12 cellular contexts compared by ENCODE assay signal in genomic region chr1:109927356-109927755, GRCh38. TPM values are rescaled to one million over a fixed set of nuclear protein-coding genes. Genes with fewer than 3 reads are reported as not detected.
A peak's percentile ranks its signal among the peaks of the same experiment; 100 is the strongest.
DNase-seq lines count a peak whose midpoint lies in the region; ATAC-seq, FAIRE-seq and TF ChIP-seq lines count a peak whose summit lies in the region.
"Had no signal": no experiment of that assay in that cellular context is flagged by ENCODE, and none has a peak within 500 bp of the region (broad histone marks: within the 10 kb centered on the region; RNA-seq: fewer than 3 reads in every experiment).

No MANE protein-coding gene starts in this region.

- no peak for TF ChIP-seq EP300 in A549 (IDR thresholded peaks at IDR 0.05)
- no peak for TF ChIP-seq EP300 in K562 (IDR thresholded peaks at IDR 0.05; ENCODE audit: low read length)

- H3K27ac ChIP-seq in A549 (peak overlapping the region; percentile 79 to 88; a peak in 5 of 6 replicates), K562 (ENCODE audit: extremely low read depth, low read depth, low read length) (no peak overlapping the region), lower lobe of right lung (peak overlapping the region; percentile 77)

- FAIRE-seq in A549 (lab: Jason Lieb, UNC), result no peak
- no peak for FAIRE-seq in K562 (lab: Jason Lieb, UNC)

- H3K9me1 ChIP-seq in K562 (ENCODE audit: control insufficient read depth, insufficient read depth, low read length), result no peaks in the 10 kb centered on the region

- no peak for TF ChIP-seq CTCF in A549 (IDR thresholded peaks at IDR 0.05)
- no peak for TF ChIP-seq CTCF in K562 (IDR thresholded peaks at IDR 0.05 in 2 of 3, conservative IDR thresholded peaks at IDR 0.05 in 1 of 3; ENCODE audit: insufficient read depth in 2 of 3, low read depth in 1 of 3, low read length in 3 of 3)
- no peak for TF ChIP-seq CTCF in lower lobe of right lung (IDR thresholded peaks at IDR 0.05)
- TF ChIP-seq CTCF in BE2C (IDR thresholded peaks at IDR 0.05; ENCODE audit: low read depth, low read length), result no peak

- TF ChIP-seq POLR2A in A549 (IDR thresholded peaks at IDR 0.05; ENCODE audit: low read length) (no peak), K562 (conservative IDR thresholded peaks at IDR 0.05) (no peak)

- BruUV-seq in K562 (replicated peaks; lab: Mats Ljungman, UMichigan), result no TSS peak

- peak overlapping the region; percentile 43; the same call in 2 of the 3 replicates for H3K4me2 ChIP-seq in A549
- H3K4me2 ChIP-seq in K562 (ENCODE audit: insufficient read depth, low read length), result no peak overlapping the region
- H3K4me2 ChIP-seq in skeletal muscle satellite cell (ENCODE audit: low read length), result no peak overlapping the region

- WGBS in A549 (ENCODE audit: missing lambda C conversion rate), result 95% methylated on average over 6 of the region's 7 CpGs
- WGBS in K562 (ENCODE audit: insufficient coverage, low coverage, missing lambda C conversion rate), result 71% methylated on average over 6 of the region's 7 CpGs

- peaks cover 52% of the 10 kb centered on the region for H3K4me1 ChIP-seq in A549
- peaks cover 15 to 43% of the 10 kb centered on the region in 2 experiments; a peak in 4 of 5 replicates for H3K4me1 ChIP-seq in K562 (replicated peaks in 1 of 2; ENCODE audit: control insufficient read depth in 2 of 2, insufficient read depth in 2 of 2, low read length in 2 of 2)
- H3K4me1 ChIP-seq in lower lobe of right lung, result peaks cover 48% of the 10 kb centered on the region
- H3K4me1 ChIP-seq in skeletal muscle satellite cell (ENCODE audit: control insufficient read depth, insufficient read depth, low read length), result peaks cover 47% of the 10 kb centered on the region
- 0 out of 2 replicates have a peak, but pooled peaks cover 7% of the 10 kb centered on the region for H3K4me1 ChIP-seq in BE2C

- H3K27me3 ChIP-seq in K562 (ENCODE audit: control insufficient read depth in 2 of 2, insufficient read depth in 2 of 2, low read length in 2 of 2), result no peaks in the 10 kb centered on the region
- H3K27me3 ChIP-seq in lower lobe of right lung (ENCODE audit: low read depth), result no peaks in the 10 kb centered on the region
- no peaks in the 10 kb centered on the region for H3K27me3 ChIP-seq in skeletal muscle satellite cell (ENCODE audit: control insufficient read depth, insufficient read depth, low read length)
- H3K27me3 ChIP-seq in BE2C, result no peaks in the 10 kb centered on the region

- H3K9ac ChIP-seq in K562 (ENCODE audit: insufficient read depth in 1 of 2, low read depth in 2 of 2, low read length in 2 of 2) (no peak overlapping the region), skeletal muscle satellite cell (ENCODE audit: low read depth, low read length) (peak overlapping the region; percentile 33)

- H3K4me3 ChIP-seq in A549 (no peak overlapping the region), K562 (no peak overlapping the region), lower lobe of right lung (no peak overlapping the region), skeletal muscle satellite cell (ENCODE audit: low read length) (no peak overlapping the region), BE2C (ENCODE audit: low read depth, low read length) (no peak overlapping the region)
- H3K4me3 ChIP-seq: mucosa of descending colon had no signal

- ATAC-seq in A549 (no peak), K562 (no peak), lower lobe of right lung (no peak), GM18868 (IDR thresholded peaks at IDR 0.05; ENCODE audit: unreplicated experiment) (no peak), GM21360 (IDR thresholded peaks at IDR 0.05; ENCODE audit: unreplicated experiment) (no peak), HG03442 (IDR thresholded peaks at IDR 0.05; ENCODE audit: unreplicated experiment) (no peak)

- intact Hi-C loops in K562 (cut with micrococcal nuclease) (no loop called here), lower lobe of right lung (cut with DNase I) (no loop called here)

- no peak overlapping the region for H2AFZ ChIP-seq in K562 (ENCODE audit: low read depth, low read length)

- POLR2A ChIA-PET in A549 (lab: Yijun Ruan, JAX) (no interaction called here), K562 (lab: Yijun Ruan, JAX) (interaction anchor here (0.5 to 1.5 kb wide), 4 partner anchors 9 to 31 kb away, joined by 3 read pairs; no protein-coding TSS in a partner anchor)

- TF ChIP-seq RAD21 in A549 (conservative IDR thresholded peaks at IDR 0.05 in 1 of 2, IDR thresholded peaks at IDR 0.05 in 1 of 2) (no peak), K562 (CRISPR knock-in tag; conservative IDR thresholded peaks at IDR 0.05 in 1 of 2, IDR thresholded peaks at IDR 0.05 in 1 of 2) (no peak)

- in situ Hi-C loops in K562 (cut with MboI), result no loop called here

- H3K9me3 ChIP-seq in A549, result no peaks in the 10 kb centered on the region
- peaks cover 3% of the 10 kb centered on the region; the same call in 1 of the 2 replicates for H3K9me3 ChIP-seq in K562 (replicated peaks; ENCODE audit: control insufficient read depth, insufficient read depth, low read depth, low read length)
- no peaks in the 10 kb centered on the region for H3K9me3 ChIP-seq in lower lobe of right lung
- H3K9me3 ChIP-seq in skeletal muscle satellite cell (replicated peaks; ENCODE audit: low read length), result no peaks in the 10 kb centered on the region
- no peaks in the 10 kb centered on the region for H3K9me3 ChIP-seq in BE2C
- H3K9me3 ChIP-seq: mucosa of descending colon had no signal

- DNase-seq in A549 (ENCODE audit: low read depth in 1 of 2, low spot score in 1 of 2) (no peak), K562 (ENCODE audit: extremely low read depth in 1 of 4, low spot score in 3 of 4) (no peak), lower lobe of right lung (no peak), BE2C (no peak)
- DNase-seq: activated CD8-positive, alpha-beta memory T cell treated with anti-CD3 and anti-CD28 coated beads, Interleukin-2, amount 50 U/mL, for 4 hours; activated naive CD8-positive, alpha-beta T cell treated with anti-CD3 and anti-CD28 coated beads for 36 hours; NCI-H1048 had no signal

- H3K79me2 ChIP-seq in K562 (ENCODE audit: control insufficient read depth, insufficient read depth, low read length), result no peaks in the 10 kb centered on the region

- H3K36me3 ChIP-seq in K562 (ENCODE audit: control insufficient read depth, insufficient read depth, low read length) (peaks cover 55% of the 10 kb centered on the region; the same call in 2 of the 3 replicates), lower lobe of right lung (peaks cover 80% of the 10 kb centered on the region), skeletal muscle satellite cell (ENCODE audit: insufficient read depth, low read length) (peaks cover 71% of the 10 kb centered on the region), BE2C (peaks cover 55% of the 10 kb centered on the region)

- CTCF ChIA-PET in A549 (lab: Yijun Ruan, JAX), result interaction anchor here (3.7 kb wide), 1 partner anchor 53 kb away, joined by 21 read pairs; no protein-coding TSS in a partner anchor
- CTCF ChIA-PET in K562 (lab: Yijun Ruan, JAX; ENCODE audit: low intra/inter-chr PET ratio), result no interaction called here

- H4K20me1 ChIP-seq in K562 (replicated peaks; ENCODE audit: control insufficient read depth, insufficient read depth, low read length), result no peaks in the 10 kb centered on the region

RNA-seq across cellular contexts. Expression of gene CSF1, which starts 16.7 kb away (rescaled TPM):
- polyA plus RNA-seq in A549 (2011; rRNA removed) (36.3 and 45.7 TPM in 2 replicates), A549 (2017; fragmentation: RNase III; extraction: RNeasy Plus Mini Kit Qiagen cat#74134 plus additional on column Dnase treatment) (35.1 to 42.4 TPM (median 37.5 TPM) in 3 replicates), K562 (2011; rRNA removed) (6.9 and 11.8 TPM in 2 replicates), K562 (2014; fragmentation: Illumina TruSeq; extraction: Trizol) (3.8 and 4.8 TPM in 2 replicates), K562 (2014; fragmentation: Nextera tagmentation; extraction: Ambion mirVana) (under 1 TPM; 0.18 to 0.23 TPM), K562 (2014; rRNA removed) (2.7 and 4.3 TPM in 2 replicates)
- 40.0 and 56.5 TPM in 2 replicates for polyA plus RNA-seq in A549 (2012; cell fraction: cytosol; rRNA removed)
- 84.0 and 105 TPM in 2 replicates for polyA plus RNA-seq in A549 (2012; cell fraction: nucleus; rRNA removed)
- 32.5 and 34.0 TPM in 2 replicates for polyA minus RNA-seq in A549 (2011; rRNA and poly(A)+ RNA removed)
- 11.8 and 30.8 TPM in 2 replicates for total RNA-seq in K562 (2011; cell fraction: chromatin; rRNA removed; ENCODE audit: low replicate concordance)
- total RNA-seq in K562 (2011; cell fraction: nucleolus; rRNA removed), result 17.2 and 24.8 TPM in 2 replicates
- total RNA-seq in K562 (2011; cell fraction: nucleoplasm; rRNA removed), result 16.3 and 18.2 TPM in 2 replicates
- total RNA-seq in K562 (2014; rRNA removed) (2.8 and 5.9 TPM in 2 replicates), K562 (2014; rRNA removed; fragmentation: Illumina TruSeq; extraction: Trizol) (1.6 TPM in 2 replicates), K562 (2015; rRNA removed; fragmentation: Illumina TruSeq; extraction: Trizol) (2.4 and 3.4 TPM in 2 replicates), K562 (2021) (6.7 and 6.8 TPM in 2 replicates), lower lobe of right lung (64.3 TPM)
- polyA plus RNA-seq in K562 (2011; cell fraction: cytosol; rRNA removed), result 4.6 and 12.6 TPM in 2 replicates
- 12.5 and 39.9 TPM in 2 replicates for polyA plus RNA-seq in K562 (2011; cell fraction: nucleus; rRNA removed)
- 4.7 and 8.6 TPM in 2 replicates for polyA plus RNA-seq in K562 (2012)
- 3.9 and 8.8 TPM in 2 replicates for polyA minus RNA-seq in K562 (2011; rRNA and poly(A)+ RNA removed)
- polyA minus RNA-seq in K562 (2011; cell fraction: cytosol; rRNA and poly(A)+ RNA removed), result 8.5 and 11.6 TPM in 2 replicates
- polyA minus RNA-seq in K562 (2011; cell fraction: nucleus; rRNA and poly(A)+ RNA removed), result 5.1 and 13.7 TPM in 2 replicates
- 23.6 and 35.0 TPM in 2 replicates for total RNA-seq in skeletal muscle satellite cell (2012; rRNA removed)
- polyA plus RNA-seq in BE2C (2012; ENCODE audit: insufficient read depth, insufficient read length, low read depth), result 9.1 TPM

RNA-seq across cellular contexts. Expression of gene AHCYL1, which starts 57.2 kb away (rescaled TPM):
- 147 and 148 TPM in 2 replicates for polyA plus RNA-seq in A549 (2011; rRNA removed)
- 66.5 and 81.2 TPM in 2 replicates for polyA plus RNA-seq in A549 (2012; cell fraction: cytosol; rRNA removed)
- 65.5 and 81.1 TPM in 2 replicates for polyA plus RNA-seq in A549 (2012; cell fraction: nucleus; rRNA removed)
- polyA plus RNA-seq in A549 (2017; fragmentation: RNase III; extraction: RNeasy Plus Mini Kit Qiagen cat#74134 plus additional on column Dnase treatment), result 124 to 145 TPM (median 133 TPM) in 3 replicates
- polyA minus RNA-seq in A549 (2011; rRNA and poly(A)+ RNA removed), result 94.6 and 102 TPM in 2 replicates
- total RNA-seq in K562 (2011; cell fraction: chromatin; rRNA removed; ENCODE audit: low replicate concordance), result 86.0 and 94.1 TPM in 2 replicates
- total RNA-seq in K562 (2011; cell fraction: nucleolus; rRNA removed), result 41.9 and 46.3 TPM in 2 replicates
- total RNA-seq in K562 (2011; cell fraction: nucleoplasm; rRNA removed), result 65.2 and 107 TPM in 2 replicates
- 39.8 and 40.1 TPM in 2 replicates for total RNA-seq in K562 (2014; rRNA removed)
- total RNA-seq in K562 (2014; rRNA removed; fragmentation: Illumina TruSeq; extraction: Trizol), result 44.5 and 49.8 TPM in 2 replicates
- total RNA-seq in K562 (2015; rRNA removed; fragmentation: Illumina TruSeq; extraction: Trizol), result 40.5 and 40.9 TPM in 2 replicates
- total RNA-seq in K562 (2021), result 75.5 and 84.9 TPM in 2 replicates
- polyA plus RNA-seq in K562 (2011; rRNA removed), result 96.4 and 118 TPM in 2 replicates
- 57.9 and 73.1 TPM in 2 replicates for polyA plus RNA-seq in K562 (2011; cell fraction: cytosol; rRNA removed)
- polyA plus RNA-seq in K562 (2011; cell fraction: nucleus; rRNA removed), result 97.2 and 104 TPM in 2 replicates
- 84.4 and 103 TPM in 2 replicates for polyA plus RNA-seq in K562 (2012)
- polyA plus RNA-seq in K562 (2014; fragmentation: Illumina TruSeq; extraction: Trizol), result 75.5 and 83.7 TPM in 2 replicates
- 10 to 100 TPM; 27.3 to 32.9 TPM for polyA plus RNA-seq in K562 (2014; fragmentation: Nextera tagmentation; extraction: Ambion mirVana)
- 53.4 and 56.3 TPM in 2 replicates for polyA plus RNA-seq in K562 (2014; rRNA removed)
- polyA minus RNA-seq in K562 (2011; rRNA and poly(A)+ RNA removed), result 87.3 and 94.7 TPM in 2 replicates
- polyA minus RNA-seq in K562 (2011; cell fraction: cytosol; rRNA and poly(A)+ RNA removed), result 52.4 and 62.1 TPM in 2 replicates
- polyA minus RNA-seq in K562 (2011; cell fraction: nucleus; rRNA and poly(A)+ RNA removed), result 32.6 and 50.8 TPM in 2 replicates
- 83.9 TPM for total RNA-seq in lower lobe of right lung
- total RNA-seq in skeletal muscle satellite cell (2012; rRNA removed), result 29.2 and 34.5 TPM in 2 replicates
- polyA plus RNA-seq in BE2C (2012; ENCODE audit: insufficient read depth, insufficient read length, low read depth), result 69.6 TPM
